8 cellular contexts compared by ENCODE assay signal in genomic region chr12:47757840-47758583, GRCh38. TPM values are rescaled to one million over a fixed set of nuclear protein-coding genes. Genes with fewer than 3 reads are reported as not detected.
DNase-seq lines count a peak whose midpoint lies in the region; ATAC-seq and TF ChIP-seq lines count a peak whose summit lies in the region.

No MANE protein-coding gene starts in this region.

- H3K36me3 ChIP-seq in A673 (ENCODE audit: insufficient read depth, low read length, poor library complexity, severe bottlenecking) (no peaks in the 10 kb centered on the region), muscle layer of duodenum (ENCODE audit: control insufficient read depth in 1 of 2, insufficient read depth in 2 of 2, low read length in 2 of 2) (no peaks in the 10 kb centered on the region)

- H3K9me3 ChIP-seq in A673 (ENCODE audit: low read depth, low read length, poor library complexity, severe bottlenecking) (no peaks in the 10 kb centered on the region), muscle layer of duodenum (ENCODE audit: control insufficient read depth in 1 of 2, low read length in 2 of 2) (no peaks in the 10 kb centered on the region)

- H3K36me3 Mint-ChIP-seq in endothelial cell (ENCODE audit: low read depth, unreplicated experiment) = peaks cover 44% of the 10 kb centered on the region

- BruUV-seq in A673 (replicated peaks; lab: Mats Ljungman, UMichigan) = no TSS peak

- ATAC-seq in GM18502 (IDR thresholded peaks at IDR 0.05; ENCODE audit: poor library complexity, unreplicated experiment) (no peak), GM18519 (IDR thresholded peaks at IDR 0.05; ENCODE audit: low FRiP score, unreplicated experiment) (no peak)

- H3K4me3 Mint-ChIP-seq in endothelial cell (ENCODE audit: unreplicated experiment) = peak overlapping the region; percentile 93

- H3K4me1 ChIP-seq in A673 (ENCODE audit: insufficient read depth, low read length, poor library complexity, severe bottlenecking) (peaks cover 29% of the 10 kb centered on the region), muscle layer of duodenum (ENCODE audit: control insufficient read depth in 1 of 2, insufficient read depth in 2 of 2, low read length in 2 of 2) (peaks cover 10 to 13% of the 10 kb centered on the region in 2 donors)

- intact Hi-C loops in A673 (cut with micrococcal nuclease; ENCODE audit: unreplicated experiment) = no loop called here

- H3K27me3 Mint-ChIP-seq in endothelial cell (ENCODE audit: unreplicated experiment) = peaks cover 25% of the 10 kb centered on the region

- TF ChIP-seq CTCF in A673 (conservative IDR thresholded peaks at IDR 0.05; ENCODE audit: low read depth, low read length) = no peak
- no peak for TF ChIP-seq CTCF in endothelial cell (IDR thresholded peaks at IDR 0.05; ENCODE audit: unreplicated experiment)

- DNase-seq in A673 (ENCODE audit: low spot score) (no peak), NCI-H69 (lab: John Stamatoyannopoulos, UW) (peak; percentile 47), endothelial cell (ENCODE audit: low spot score) (no peak), T-helper 9 cell (no peak), cerebellar cortex (ENCODE audit: low spot score) (no peak)

- POLR2A ChIA-PET in A673 (lab: Charles Lee; ENCODE audit: low non-redundant PET) = interaction anchor here (0.5 to 0.6 kb wide), 2 partner anchors 50 to 1632 kb away, joined by 3 to 4 read pairs; no protein-coding TSS in a partner anchor

- CTCF ChIA-PET in A673 (lab: Charles Lee) = interaction anchor here (0.8 to 2.7 kb wide), 3 partner anchors 15 to 80 kb away, joined by 3 to 18 read pairs (median 4); no protein-coding TSS in a partner anchor

- H3K27ac ChIP-seq in A673 (ENCODE audit: low read depth, low read length, poor library complexity, severe bottlenecking) (peak overlapping the region; percentile 75), muscle layer of duodenum (ENCODE audit: low read length) (peak overlapping the region; percentile 28)

- H3K4me1 Mint-ChIP-seq in endothelial cell (ENCODE audit: unreplicated experiment) = peaks cover 79% of the 10 kb centered on the region

- peak overlapping the region; percentile 66 for H3K4me3 ChIP-seq in A673 (ENCODE audit: low read depth, low read length, poor library complexity, severe bottlenecking)
- peak overlapping the region; percentile 80 to 84 for H3K4me3 ChIP-seq in muscle layer of duodenum (ENCODE audit: low read depth in 1 of 2, low read length in 2 of 2)

- H3K9me3 Mint-ChIP-seq in endothelial cell (ENCODE audit: unreplicated experiment) = no peaks in the 10 kb centered on the region

- no peaks in the 10 kb centered on the region for H3K27me3 ChIP-seq in A673 (replicated peaks; ENCODE audit: insufficient read depth, low read depth, low read length, poor library complexity)
- no peaks in the 10 kb centered on the region for H3K27me3 ChIP-seq in muscle layer of duodenum (ENCODE audit: low read depth, low read length)

- peak overlapping the region; percentile 93 for H3K27ac Mint-ChIP-seq in endothelial cell (ENCODE audit: unreplicated experiment)

RNA-seq across cellular contexts. Expression of gene RAPGEF3, which starts 0.7 kb away (rescaled TPM):
- total RNA-seq in A673 (2021) = 4.3 and 5.7 TPM in 2 replicates
- 81.5 TPM for total RNA-seq in endothelial cell (ENCODE audit: unreplicated experiment)

RNA-seq across cellular contexts. Expression of gene SLC48A1, which starts 15.0 kb away (rescaled TPM):
- 39.3 and 39.8 TPM in 2 replicates for total RNA-seq in A673 (2021)
- 65.5 TPM for total RNA-seq in endothelial cell (ENCODE audit: unreplicated experiment)

RNA-seq across cellular contexts. Expression of gene ENDOU, which starts 32.7 kb away (rescaled TPM):
- total RNA-seq in A673 (2021) (0.35 and 0.58 TPM in 2 replicates), endothelial cell (ENCODE audit: unreplicated experiment) (1.6 TPM)

RNA-seq across cellular contexts. Expression of gene RPAP3, which starts 52.2 kb away (rescaled TPM):
- total RNA-seq in A673 (2021) = 70.5 and 81.1 TPM in 2 replicates
- 36.8 TPM for total RNA-seq in endothelial cell (ENCODE audit: unreplicated experiment)

Comparison
In these comparisons a context has a peak if more than half of its experiments do, and no peak if none do; other contexts are left out.
1. RNA of gene RAPGEF3, which starts 0.7 kb away (total RNA-seq): 81.5 TPM in endothelial cell (single experiment); 4.3 to 5.7 TPM in A673; every median in the first group is over 10 times any median in the second.